ENCODE assay signal across 1 cellular context in the genomic region with DNA sequence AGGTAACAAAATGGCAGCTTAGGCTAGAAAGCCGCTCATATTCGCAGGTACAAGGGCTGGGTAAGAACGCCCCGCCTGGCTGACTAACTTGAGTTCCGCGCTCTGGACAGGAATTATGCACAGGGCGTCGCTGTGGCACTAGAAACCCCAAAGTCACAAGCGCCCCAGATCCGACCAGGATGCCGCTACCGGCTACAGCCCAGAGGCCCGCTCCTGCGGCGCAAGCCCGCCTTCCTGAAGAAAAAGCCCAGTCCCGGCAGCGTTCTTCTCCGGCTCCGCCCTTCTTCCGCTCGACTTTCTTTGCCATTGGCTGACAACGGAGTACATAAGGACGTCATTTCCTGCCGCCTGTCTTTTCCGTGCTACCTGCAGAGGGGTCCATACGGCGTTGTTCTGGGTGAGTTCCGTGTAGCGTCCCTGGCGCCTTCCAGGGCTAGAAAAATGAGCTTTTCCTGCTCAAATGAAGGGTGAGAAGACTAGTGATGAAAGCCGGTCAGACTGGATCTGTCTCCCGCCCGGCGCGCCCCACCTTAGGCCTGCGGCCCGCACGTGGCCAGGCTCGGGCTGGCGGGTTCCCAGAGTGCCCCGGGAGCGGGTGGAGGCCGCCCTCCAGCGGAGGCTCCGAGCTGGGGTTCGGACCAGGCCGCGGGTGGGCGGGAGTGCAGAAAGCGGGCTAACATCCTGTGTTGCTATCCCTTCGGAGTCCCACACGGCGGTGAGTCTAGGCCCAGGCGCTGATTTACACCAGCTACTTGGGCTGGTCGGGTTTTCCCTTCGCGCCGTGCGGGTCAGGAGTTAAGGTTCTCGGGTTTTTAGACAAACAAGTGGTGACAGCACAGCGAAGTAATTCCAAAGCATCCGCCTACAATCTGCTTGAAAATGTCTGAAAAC.
TF ChIP-seq lines count a peak whose summit lies in the region.

Gene RPSA, plus strand, starts transcription at position 353 of the 891 bp plus-strand sequence. CDS start 934 bp downstream, outside the sequence.

TF ChIP-seq in HepG2, 621 proteins besides CTCF, POLR2A, EP300 and RAD21 (continued from another document and continues in another):
- TF ChIP-seq, protein P1, sequence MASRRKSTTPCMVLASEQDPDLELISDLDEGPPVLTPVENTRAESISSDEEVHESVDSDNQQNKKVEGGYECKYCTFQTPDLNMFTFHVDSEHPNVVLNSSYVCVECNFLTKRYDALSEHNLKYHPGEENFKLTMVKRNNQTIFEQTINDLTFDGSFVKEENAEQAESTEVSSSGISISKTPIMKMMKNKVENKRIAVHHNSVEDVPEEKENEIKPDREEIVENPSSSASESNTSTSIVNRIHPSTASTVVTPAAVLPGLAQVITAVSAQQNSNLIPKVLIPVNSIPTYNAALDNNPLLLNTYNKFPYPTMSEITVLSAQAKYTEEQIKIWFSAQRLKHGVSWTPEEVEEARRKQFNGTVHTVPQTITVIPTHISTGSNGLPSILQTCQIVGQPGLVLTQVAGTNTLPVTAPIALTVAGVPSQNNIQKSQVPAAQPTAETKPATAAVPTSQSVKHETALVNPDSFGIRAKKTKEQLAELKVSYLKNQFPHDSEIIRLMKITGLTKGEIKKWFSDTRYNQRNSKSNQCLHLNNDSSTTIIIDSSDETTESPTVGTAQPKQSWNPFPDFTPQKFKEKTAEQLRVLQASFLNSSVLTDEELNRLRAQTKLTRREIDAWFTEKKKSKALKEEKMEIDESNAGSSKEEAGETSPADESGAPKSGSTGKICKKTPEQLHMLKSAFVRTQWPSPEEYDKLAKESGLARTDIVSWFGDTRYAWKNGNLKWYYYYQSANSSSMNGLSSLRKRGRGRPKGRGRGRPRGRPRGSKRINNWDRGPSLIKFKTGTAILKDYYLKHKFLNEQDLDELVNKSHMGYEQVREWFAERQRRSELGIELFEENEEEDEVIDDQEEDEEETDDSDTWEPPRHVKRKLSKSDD (CRISPR knock-in tag; IDR thresholded peaks at IDR 0.05; ENCODE audit: low read depth), result 0 out of 2 replicates have a peak, but pooled peaks have one; percentile 30
- TF ChIP-seq AKAP8 (CRISPR knock-in tag; IDR thresholded peaks at IDR 0.05) (peak; percentile 59; the same call in 1 of the 2 replicates), EHMT2 (IDR thresholded peaks at IDR 0.05; ENCODE audit: borderline replicate concordance, low read depth, low read length) (no peak), SIN3A (IDR thresholded peaks at IDR 0.05; ENCODE audit: borderline replicate concordance, low read depth, low read length) (0 out of 2 replicates have a peak, but pooled peaks have one; percentile 25), ISX (CRISPR knock-in tag; conservative IDR thresholded peaks at IDR 0.05) (peak; percentile 87; the same call in 1 of the 2 replicates), MYC (CRISPR knock-in tag; IDR thresholded peaks at IDR 0.05; ENCODE audit: borderline replicate concordance) (peak; percentile 100), NFRKB (IDR thresholded peaks at IDR 0.05) (no peak), TEAD2 (CRISPR knock-in tag; IDR thresholded peaks at IDR 0.05) (no peak), HES4 (CRISPR knock-in tag; IDR thresholded peaks at IDR 0.05; ENCODE audit: borderline replicate concordance) (peak; percentile 61), HOMEZ (CRISPR knock-in tag; IDR thresholded peaks at IDR 0.05; ENCODE audit: low read depth) (no peak), PAF1 (CRISPR knock-in tag; IDR thresholded peaks at IDR 0.05) (no peak), U2AF2 (IDR thresholded peaks at IDR 0.05; ENCODE audit: low read depth, low read length) (no peak), ZNF652 (CRISPR knock-in tag; IDR thresholded peaks at IDR 0.05; ENCODE audit: borderline replicate concordance, low read depth) (no peak), ZNF776 (CRISPR knock-in tag; IDR thresholded peaks at IDR 0.05) (peak; percentile 71; the same call in 1 of the 2 replicates), NRL (CRISPR knock-in tag; IDR thresholded peaks at IDR 0.05; ENCODE audit: borderline replicate concordance) (peak; percentile 97), ARID2 (CRISPR knock-in tag; IDR thresholded peaks at IDR 0.05; ENCODE audit: borderline replicate concordance) (peak; percentile 87; the same call in 1 of the 2 replicates), SNAI1 (CRISPR knock-in tag; IDR thresholded peaks at IDR 0.05; ENCODE audit: borderline replicate concordance) (0 out of 2 replicates have a peak, but pooled peaks have one; percentile 81), SYNCRIP (IDR thresholded peaks at IDR 0.05; ENCODE audit: insufficient read depth, low read depth, low read length) (no peak), ZNF691 (CRISPR knock-in tag; IDR thresholded peaks at IDR 0.05; ENCODE audit: borderline replicate concordance, low read depth) (no peak; the same call in 1 of the 2 replicates), HINFP (CRISPR knock-in tag; IDR thresholded peaks at IDR 0.05; ENCODE audit: low read depth) (peak; percentile 28; the same call in 1 of the 2 replicates)
- TF ChIP-seq, protein P2, sequence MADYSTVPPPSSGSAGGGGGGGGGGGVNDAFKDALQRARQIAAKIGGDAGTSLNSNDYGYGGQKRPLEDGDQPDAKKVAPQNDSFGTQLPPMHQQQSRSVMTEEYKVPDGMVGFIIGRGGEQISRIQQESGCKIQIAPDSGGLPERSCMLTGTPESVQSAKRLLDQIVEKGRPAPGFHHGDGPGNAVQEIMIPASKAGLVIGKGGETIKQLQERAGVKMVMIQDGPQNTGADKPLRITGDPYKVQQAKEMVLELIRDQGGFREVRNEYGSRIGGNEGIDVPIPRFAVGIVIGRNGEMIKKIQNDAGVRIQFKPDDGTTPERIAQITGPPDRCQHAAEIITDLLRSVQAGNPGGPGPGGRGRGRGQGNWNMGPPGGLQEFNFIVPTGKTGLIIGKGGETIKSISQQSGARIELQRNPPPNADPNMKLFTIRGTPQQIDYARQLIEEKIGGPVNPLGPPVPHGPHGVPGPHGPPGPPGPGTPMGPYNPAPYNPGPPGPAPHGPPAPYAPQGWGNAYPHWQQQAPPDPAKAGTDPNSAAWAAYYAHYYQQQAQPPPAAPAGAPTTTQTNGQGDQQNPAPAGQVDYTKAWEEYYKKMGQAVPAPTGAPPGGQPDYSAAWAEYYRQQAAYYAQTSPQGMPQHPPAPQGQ (CRISPR knock-in tag; IDR thresholded peaks at IDR 0.05; ENCODE audit: borderline replicate concordance), result no peak
- TF ChIP-seq, protein P3, sequence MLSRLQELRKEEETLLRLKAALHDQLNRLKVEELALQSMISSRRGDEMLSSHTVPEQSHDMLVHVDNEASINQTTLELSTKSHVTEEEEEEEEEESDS (CRISPR knock-in tag; IDR thresholded peaks at IDR 0.05; ENCODE audit: borderline replicate concordance), result no peak
- TF ChIP-seq, protein P4, sequence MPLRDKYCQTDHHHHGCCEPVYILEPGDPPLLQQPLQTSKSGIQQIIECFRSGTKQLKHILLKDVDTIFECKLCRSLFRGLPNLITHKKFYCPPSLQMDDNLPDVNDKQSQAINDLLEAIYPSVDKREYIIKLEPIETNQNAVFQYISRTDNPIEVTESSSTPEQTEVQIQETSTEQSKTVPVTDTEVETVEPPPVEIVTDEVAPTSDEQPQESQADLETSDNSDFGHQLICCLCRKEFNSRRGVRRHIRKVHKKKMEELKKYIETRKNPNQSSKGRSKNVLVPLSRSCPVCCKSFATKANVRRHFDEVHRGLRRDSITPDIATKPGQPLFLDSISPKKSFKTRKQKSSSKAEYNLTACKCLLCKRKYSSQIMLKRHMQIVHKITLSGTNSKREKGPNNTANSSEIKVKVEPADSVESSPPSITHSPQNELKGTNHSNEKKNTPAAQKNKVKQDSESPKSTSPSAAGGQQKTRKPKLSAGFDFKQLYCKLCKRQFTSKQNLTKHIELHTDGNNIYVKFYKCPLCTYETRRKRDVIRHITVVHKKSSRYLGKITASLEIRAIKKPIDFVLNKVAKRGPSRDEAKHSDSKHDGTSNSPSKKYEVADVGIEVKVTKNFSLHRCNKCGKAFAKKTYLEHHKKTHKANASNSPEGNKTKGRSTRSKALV (CRISPR knock-in tag; IDR thresholded peaks at IDR 0.05), result peak; percentile 76; the same call in 1 of the 2 replicates
- TF ChIP-seq, protein P5, sequence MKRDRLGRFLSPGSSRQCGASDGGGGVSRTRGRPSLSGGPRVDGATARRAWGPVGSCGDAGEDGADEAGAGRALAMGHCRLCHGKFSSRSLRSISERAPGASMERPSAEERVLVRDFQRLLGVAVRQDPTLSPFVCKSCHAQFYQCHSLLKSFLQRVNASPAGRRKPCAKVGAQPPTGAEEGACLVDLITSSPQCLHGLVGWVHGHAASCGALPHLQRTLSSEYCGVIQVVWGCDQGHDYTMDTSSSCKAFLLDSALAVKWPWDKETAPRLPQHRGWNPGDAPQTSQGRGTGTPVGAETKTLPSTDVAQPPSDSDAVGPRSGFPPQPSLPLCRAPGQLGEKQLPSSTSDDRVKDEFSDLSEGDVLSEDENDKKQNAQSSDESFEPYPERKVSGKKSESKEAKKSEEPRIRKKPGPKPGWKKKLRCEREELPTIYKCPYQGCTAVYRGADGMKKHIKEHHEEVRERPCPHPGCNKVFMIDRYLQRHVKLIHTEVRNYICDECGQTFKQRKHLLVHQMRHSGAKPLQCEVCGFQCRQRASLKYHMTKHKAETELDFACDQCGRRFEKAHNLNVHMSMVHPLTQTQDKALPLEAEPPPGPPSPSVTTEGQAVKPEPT (CRISPR knock-in tag; IDR thresholded peaks at IDR 0.05; ENCODE audit: low read depth), result peak; percentile 70; the same call in 1 of the 2 replicates
